8 cellular contexts compared by ENCODE assay signal in the genomic region with DNA sequence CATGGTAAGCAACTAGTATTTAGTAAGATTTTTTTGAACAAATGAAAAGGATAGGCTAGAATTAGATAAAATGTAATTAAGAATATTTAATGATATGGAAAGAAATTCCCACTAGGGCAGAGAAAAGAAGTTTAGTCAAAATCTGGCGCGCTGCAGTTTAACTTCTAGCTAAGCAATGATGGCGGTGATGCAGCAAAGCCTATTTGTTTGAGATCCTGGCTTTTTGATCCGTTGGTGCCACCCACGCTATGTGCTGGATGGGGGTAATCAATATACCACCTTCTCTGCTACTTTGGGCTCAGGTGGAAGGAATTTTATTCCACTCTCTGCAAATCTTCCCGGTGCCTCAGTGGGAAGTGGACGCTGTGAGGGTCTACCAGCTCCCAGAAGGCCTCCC. TPM values are rescaled to one million over a fixed set of nuclear protein-coding genes. Genes with fewer than 3 reads are reported as not detected.
DNase-seq lines count a peak whose midpoint lies in the region; ATAC-seq, FAIRE-seq and TF ChIP-seq lines count a peak whose summit lies in the region.

No MANE protein-coding gene starts in this region.

- no peak for TF ChIP-seq POLR2A in suprapubic skin (IDR thresholded peaks at IDR 0.05)

- intact Hi-C loops in kidney (cut with DNase I): no loop called here

- no peak for FAIRE-seq in kidney (lab: Jason Lieb, UNC)

- TF ChIP-seq CTCF in kidney (IDR thresholded peaks at IDR 0.05; ENCODE audit: borderline replicate concordance, extremely low read depth, insufficient read depth) (no peak), suprapubic skin (IDR thresholded peaks at IDR 0.05) (no peak)

- 39% methylated on average over 7 of the region's 7 CpGs for WGBS in suprapubic skin

- DNase-seq in T-helper 2 cell treated with Interferon-gamma antibody and Interleukin-4, amounts not matched to agents 5 μg/mL and 100 μg/mL, for 36 hours (ENCODE audit: low spot score): no peak
- DNase-seq in T-helper 2 cell (no peak), kidney (no peak), suprapubic skin (ENCODE audit: low spot score in 2 of 2) (no peak)
- no peak for DNase-seq in activated naive CD8-positive, alpha-beta T cell treated with anti-CD3 and anti-CD28 coated beads, Interleukin-2, amount 50 U/mL, for 24 hours

- peak overlapping the region; percentile 35 to 75 for H3K4me3 ChIP-seq in kidney (ENCODE audit: low read length in 2 of 2)
- H3K4me3 ChIP-seq in suprapubic skin: peak overlapping the region; percentile 70

- H3K9ac ChIP-seq in kidney (ENCODE audit: low read length in 2 of 2): peak overlapping the region in 1 of 2 donors; percentile 63

- H3K4me1 Mint-ChIP-seq in T-helper 2 cell treated with Interferon-gamma antibody and Interleukin-4, amounts not matched to agents 5 μg/mL and 100 μg/mL, for 36 hours (ENCODE audit: low read depth): peaks cover 9% of the 10 kb centered on the region
- peaks cover 9% of the 10 kb centered on the region for H3K4me1 Mint-ChIP-seq in activated naive CD8-positive, alpha-beta T cell treated with anti-CD3 and anti-CD28 coated beads, Interleukin-2, amount 50 U/mL, for 24 hours

- TF ChIP-seq EP300 in suprapubic skin (IDR thresholded peaks at IDR 0.05): no peak

- H3K4me3 Mint-ChIP-seq in T-helper 2 cell treated with Interferon-gamma antibody and Interleukin-4, amounts not matched to agents 5 μg/mL and 100 μg/mL, for 36 hours: peak overlapping the region; percentile 19
- peak overlapping the region; percentile 27 for H3K4me3 Mint-ChIP-seq in activated naive CD8-positive, alpha-beta T cell treated with anti-CD3 and anti-CD28 coated beads, Interleukin-2, amount 50 U/mL, for 24 hours

- ATAC-seq in activated naive CD8-positive, alpha-beta T cell treated with anti-CD3 and anti-CD28 coated beads, Interleukin-2, amount 50 U/mL, for 24 hours: no peak
- ATAC-seq in HG03097 (IDR thresholded peaks at IDR 0.05; ENCODE audit: low FRiP score, unreplicated experiment) (no peak), GM19023 (IDR thresholded peaks at IDR 0.05; ENCODE audit: unreplicated experiment) (no peak), HG02852 (IDR thresholded peaks at IDR 0.05; ENCODE audit: unreplicated experiment) (no peak)

- H3K4me1 ChIP-seq in kidney (ENCODE audit: control insufficient read depth in 1 of 2, insufficient read depth in 1 of 2, low read depth in 1 of 2, low read length in 2 of 2): no peaks in the 10 kb centered on the region
- H3K4me1 ChIP-seq in suprapubic skin: peaks cover 23% of the 10 kb centered on the region

- H3K36me3 Mint-ChIP-seq in T-helper 2 cell treated with Interferon-gamma antibody and Interleukin-4, amounts not matched to agents 5 μg/mL and 100 μg/mL, for 36 hours (ENCODE audit: low read depth): no peaks in the 10 kb centered on the region
- no peaks in the 10 kb centered on the region for H3K36me3 Mint-ChIP-seq in activated naive CD8-positive, alpha-beta T cell treated with anti-CD3 and anti-CD28 coated beads, Interleukin-2, amount 50 U/mL, for 24 hours (ENCODE audit: low read depth)

- H3K36me3 ChIP-seq in kidney (ENCODE audit: control insufficient read depth in 1 of 2, insufficient read depth in 2 of 2, low read length in 2 of 2) (no peaks in the 10 kb centered on the region), suprapubic skin (no peaks in the 10 kb centered on the region)

- peaks cover 45% of the 10 kb centered on the region for H3K27me3 Mint-ChIP-seq in T-helper 2 cell treated with Interferon-gamma antibody and Interleukin-4, amounts not matched to agents 5 μg/mL and 100 μg/mL, for 36 hours (ENCODE audit: low read depth)
- peaks cover 39% of the 10 kb centered on the region for H3K27me3 Mint-ChIP-seq in activated naive CD8-positive, alpha-beta T cell treated with anti-CD3 and anti-CD28 coated beads, Interleukin-2, amount 50 U/mL, for 24 hours

- no peak overlapping the region for H3K27ac ChIP-seq in kidney (ENCODE audit: low read depth in 2 of 2, low read length in 2 of 2)
- peak overlapping the region; percentile 59 for H3K27ac ChIP-seq in suprapubic skin

- H3K9me3 ChIP-seq in kidney (ENCODE audit: control insufficient read depth in 1 of 2, low read length in 2 of 2) (no peaks in the 10 kb centered on the region), suprapubic skin (no peaks in the 10 kb centered on the region)

- H3K9me3 Mint-ChIP-seq in T-helper 2 cell treated with Interferon-gamma antibody and Interleukin-4, amounts not matched to agents 5 μg/mL and 100 μg/mL, for 36 hours: peaks cover 4% of the 10 kb centered on the region
- H3K9me3 Mint-ChIP-seq in activated naive CD8-positive, alpha-beta T cell treated with anti-CD3 and anti-CD28 coated beads, Interleukin-2, amount 50 U/mL, for 24 hours: peaks cover 4% of the 10 kb centered on the region

- H3K27me3 ChIP-seq in suprapubic skin: no peaks in the 10 kb centered on the region

- H3K27ac Mint-ChIP-seq in T-helper 2 cell treated with Interferon-gamma antibody and Interleukin-4, amounts not matched to agents 5 μg/mL and 100 μg/mL, for 36 hours: no peak overlapping the region
- no peak overlapping the region for H3K27ac Mint-ChIP-seq in activated naive CD8-positive, alpha-beta T cell treated with anti-CD3 and anti-CD28 coated beads, Interleukin-2, amount 50 U/mL, for 24 hours

RNA-seq across cellular contexts. Expression of gene FAM171B, which starts 0.4 kb away (rescaled TPM):
- total RNA-seq in kidney (7.4 TPM), suprapubic skin (1 to 10 TPM; 3.4 to 6.4 (median 4.6) TPM)
- 0.97 TPM for polyA plus RNA-seq in kidney (ENCODE audit: insufficient read depth, low read depth, low replicate concordance)
